In the genomic region with DNA sequence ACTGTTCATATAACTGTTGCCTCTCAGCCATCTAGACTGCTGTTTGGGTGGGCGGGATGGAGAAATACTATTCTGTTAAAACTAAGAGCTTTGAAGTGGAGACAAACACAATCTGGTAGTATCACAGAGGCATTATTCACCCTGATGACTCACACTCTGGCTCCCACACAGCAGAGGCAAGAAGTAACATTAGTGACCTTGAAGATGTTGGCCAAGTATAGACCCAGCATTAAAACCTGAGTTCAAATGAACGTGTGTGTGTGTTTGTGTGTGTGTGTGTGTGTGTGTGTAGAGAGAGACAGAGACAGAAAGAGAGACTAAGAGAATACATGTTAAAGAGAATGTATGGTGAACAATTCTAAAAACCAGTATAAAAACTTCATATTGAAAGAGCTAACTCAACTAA, we compare ENCODE assay signal across 9 cellular contexts. TPM values are rescaled to one million over a fixed set of nuclear protein-coding genes. Genes with fewer than 3 reads are reported as not detected.
DNase-seq lines count a peak whose midpoint lies in the region; ATAC-seq, FAIRE-seq and TF ChIP-seq lines count a peak whose summit lies in the region.
"Had no signal": no experiment of that assay in that cellular context is flagged by ENCODE, and none has a peak within 500 bp of the region (broad histone marks: within the 10 kb centered on the region; RNA-seq: fewer than 3 reads in every experiment).

No MANE protein-coding gene starts in this region.

- H3K9ac ChIP-seq in HepG2 (ENCODE audit: insufficient read depth, low read depth, low read length): no peak overlapping the region

- H3K4me3 Mint-ChIP-seq in natural killer cell treated with Interleukin-12 subunit alpha and Interleukin-12 subunit beta and Interleukin-15 and Interleukin-18, amount 100 ng/mL, for 72 hours: peak overlapping the region; percentile 87
- H3K4me3 Mint-ChIP-seq: nephron had no signal

- H3K27ac Mint-ChIP-seq in natural killer cell treated with Interleukin-12 subunit alpha and Interleukin-12 subunit beta and Interleukin-15 and Interleukin-18, amount 100 ng/mL, for 72 hours: peak overlapping the region; percentile 87 to 93
- H3K27ac Mint-ChIP-seq: nephron had no signal

- TF ChIP-seq RAD21 in HepG2 (CRISPR knock-in tag; IDR thresholded peaks at IDR 0.05): no peak

- POLR2A ChIA-PET in HepG2 (lab: Yijun Ruan, JAX): no interaction called here

- H3K9me3 ChIP-seq in adrenal gland (replicated peaks in 1 of 3): no peaks in the 10 kb centered on the region
- no peaks in the 10 kb centered on the region for H3K9me3 ChIP-seq in HepG2 (ENCODE audit: low read length)

- H3K27me3 Mint-ChIP-seq in natural killer cell treated with Interleukin-12 subunit alpha and Interleukin-12 subunit beta and Interleukin-15 and Interleukin-18, amount 100 ng/mL, for 72 hours: peaks cover 0 to under 1% of the 10 kb centered on the region in 2 donors

- no peak overlapping the region for H3K4me3 ChIP-seq in adrenal gland
- no peak overlapping the region for H3K4me3 ChIP-seq in HepG2 (replicated peaks in 1 of 3; ENCODE audit: insufficient read depth in 1 of 3, low read depth in 2 of 3, low read length in 3 of 3)

- no peaks in the 10 kb centered on the region for H3K79me2 ChIP-seq in HepG2 (ENCODE audit: insufficient read depth, low read length)

- no peak for TF ChIP-seq CTCF in adrenal gland (IDR thresholded peaks at IDR 0.05)
- no peak for TF ChIP-seq CTCF in HepG2 (CRISPR knock-in tag; IDR thresholded peaks at IDR 0.05)

- H3K27me3 ChIP-seq in adrenal gland (no peaks in the 10 kb centered on the region), HepG2 (ENCODE audit: control insufficient read depth in 1 of 2, insufficient read depth in 2 of 2, low read length in 2 of 2) (peaks cover 0 to 7% of the 10 kb centered on the region in 2 experiments; a peak in 1 of 5 replicates)

- no peak for TF ChIP-seq POLR2A in adrenal gland (IDR thresholded peaks at IDR 0.05)
- no peak for TF ChIP-seq POLR2A in HepG2 (IDR thresholded peaks at IDR 0.05; ENCODE audit: insufficient read depth in 1 of 2, low read depth in 2 of 2, low read length in 2 of 2)

- no peaks in the 10 kb centered on the region for H4K20me1 ChIP-seq in HepG2 (ENCODE audit: insufficient read depth, low read length)

- no peak overlapping the region for H3K27ac ChIP-seq in adrenal gland
- no peak overlapping the region for H3K27ac ChIP-seq in HepG2 (ENCODE audit: extremely low read length, insufficient read depth, low read length)

- ATAC-seq in natural killer cell treated with Interleukin-12 subunit alpha and Interleukin-12 subunit beta and Interleukin-15 and Interleukin-18, amount 100 ng/mL, for 72 hours: peak; percentile 68 to 87
- ATAC-seq in HG03457 (IDR thresholded peaks at IDR 0.05; ENCODE audit: unreplicated experiment) (no peak), HG03469 (IDR thresholded peaks at IDR 0.05; ENCODE audit: unreplicated experiment) (no peak), HepG2 (no peak)

- DNase-seq in HCEC 1CT (peak; percentile 87), T follicular helper cell (ENCODE audit: low read depth) (peak; percentile 36), adrenal gland (peak; percentile 31 to 77 (median 65)), OCI-M2 (lab: John Stamatoyannopoulos, UW; ENCODE audit: unreplicated experiment) (no peak), HepG2 (ENCODE audit: low spot score) (no peak)
- no peak for DNase-seq in natural killer cell treated with Interleukin-12 subunit alpha and Interleukin-12 subunit beta and Interleukin-15 and Interleukin-18, amount 100 ng/mL, for 72 hours (ENCODE audit: low spot score)

- TF ChIP-seq EP300 in HepG2 (IDR thresholded peaks at IDR 0.05; ENCODE audit: low read depth in 2 of 2, low read length in 2 of 2) (no peak), HepG2 (CRISPR knock-in tag; IDR thresholded peaks at IDR 0.05; ENCODE audit: borderline replicate concordance) (no peak)

- no peaks in the 10 kb centered on the region for H3K36me3 Mint-ChIP-seq in natural killer cell treated with Interleukin-12 subunit alpha and Interleukin-12 subunit beta and Interleukin-15 and Interleukin-18, amount 100 ng/mL, for 72 hours

- H3K4me1 ChIP-seq in adrenal gland (replicated peaks in 1 of 2): peaks cover 6 to 7% of the 10 kb centered on the region in 2 donors
- H3K4me1 ChIP-seq in HepG2 (ENCODE audit: insufficient read depth, low read length): no peaks in the 10 kb centered on the region

- BruUV-seq in HepG2 (replicated peaks; lab: Mats Ljungman, UMichigan): no TSS peak

- no peak overlapping the region for H3K4me2 ChIP-seq in HepG2 (ENCODE audit: low read depth, low read length)

- CTCF ChIA-PET in HepG2 (lab: Yijun Ruan, JAX; ENCODE audit: low intra/inter-chr PET ratio, low total read pairs): no interaction called here

- H3K36me3 ChIP-seq in adrenal gland (replicated peaks in 1 of 2): no peaks in the 10 kb centered on the region
- H3K36me3 ChIP-seq in HepG2 (replicated peaks in 1 of 2; ENCODE audit: control insufficient read depth in 1 of 2, insufficient read depth in 2 of 2, low read length in 2 of 2): no peaks in the 10 kb centered on the region

- in situ Hi-C loops in HepG2 (cut with HindIII; ENCODE audit: extremely low pct_ligation_motif_present, low pct_unique_long_range_greater_than_20kb): no loop called here

- FAIRE-seq in HepG2 (lab: Jason Lieb, UNC): no peak

- peaks cover 31 to 33% of the 10 kb centered on the region in 2 donors for H3K4me1 Mint-ChIP-seq in natural killer cell treated with Interleukin-12 subunit alpha and Interleukin-12 subunit beta and Interleukin-15 and Interleukin-18, amount 100 ng/mL, for 72 hours (ENCODE audit: low read depth in 2 of 2)

- H3K9me3 Mint-ChIP-seq in natural killer cell treated with Interleukin-12 subunit alpha and Interleukin-12 subunit beta and Interleukin-15 and Interleukin-18, amount 100 ng/mL, for 72 hours: no peaks in the 10 kb centered on the region
- H3K9me3 Mint-ChIP-seq: nephron had no signal

- 30 to 41% (median 35%) methylated on average over 2 of the region's 2 CpGs for WGBS in adrenal gland, 4 donors
- 24% methylated on average over 2 of the region's 2 CpGs for WGBS in HepG2 (ENCODE audit: low lambda C conversion rate)

- H2AFZ ChIP-seq in HepG2 (ENCODE audit: low read length): no peak overlapping the region

- intact Hi-C loops in adrenal gland (cut with DNase I): no loop called here
- intact Hi-C loops in HepG2 (cut with micrococcal nuclease; ENCODE audit: unreplicated experiment): no loop called here

TF ChIP-seq in HepG2, 621 proteins besides CTCF, POLR2A, EP300 and RAD21:
- TF ChIP-seq MAF1 (CRISPR knock-in tag; IDR thresholded peaks at IDR 0.05; ENCODE audit: borderline replicate concordance) (no peak), ZNF441 (CRISPR knock-in tag; IDR thresholded peaks at IDR 0.05; ENCODE audit: borderline replicate concordance) (no peak), NR2C2 (CRISPR knock-in tag; IDR thresholded peaks at IDR 0.05; ENCODE audit: borderline replicate concordance) (no peak), ZNF124 (CRISPR knock-in tag; IDR thresholded peaks at IDR 0.05) (no peak), LBX2 (CRISPR knock-in tag; IDR thresholded peaks at IDR 0.05; ENCODE audit: borderline replicate concordance) (no peak)

RNA-seq across cellular contexts. Expression of gene ACVR1, which starts 22.5 kb away (rescaled TPM):
- total RNA-seq in adrenal gland: 10 to 100 TPM; 10.6 to 25.0 (median 17.9) TPM
- 10 to 100 TPM in 1 of 3 donors, 1 to 10 TPM in 2; 4.6 to 15.1 (median 5.6) TPM for polyA plus RNA-seq in adrenal gland
- total RNA-seq in natural killer cell treated with Interleukin-12 subunit alpha and Interleukin-12 subunit beta and Interleukin-15 and Interleukin-18, amount 100 ng/mL, for 72 hours: 10 to 100 TPM in 1 of 2 donors, 1 to 10 TPM in 1; 5.7 to 14.3 TPM
- total RNA-seq in HepG2 (2016; rRNA removed; fragmentation: Illumina TruSeq; extraction: Trizol): 2.3 and 2.8 TPM in 2 replicates
- 1.3 and 1.7 TPM in 2 replicates for total RNA-seq in HepG2 (2016; cell fraction: cytosol; rRNA removed; fragmentation: Illumina TruSeq; extraction: Trizol; ENCODE audit: low read depth)
- total RNA-seq in HepG2 (2016; cell fraction: insoluble cytoplasmic fraction; rRNA removed; fragmentation: Illumina TruSeq; extraction: Trizol): 2.7 and 3.8 TPM in 2 replicates
- total RNA-seq in HepG2 (2016; cell fraction: membrane; rRNA removed; fragmentation: Illumina TruSeq; extraction: Trizol): 3.1 and 3.3 TPM in 2 replicates
- total RNA-seq in HepG2 (2016; cell fraction: nucleus; rRNA removed; fragmentation: Illumina TruSeq; extraction: Trizol): 8.2 and 8.4 TPM in 2 replicates
- 5.4 and 6.9 TPM in 2 replicates for polyA plus RNA-seq in HepG2 (2011; rRNA removed)
- polyA plus RNA-seq in HepG2 (2011; cell fraction: cytosol; rRNA removed): 4.3 and 8.0 TPM in 2 replicates
- polyA plus RNA-seq in HepG2 (2011; cell fraction: nucleus; rRNA removed): 5.9 and 6.4 TPM in 2 replicates
- 8.6 and 9.9 TPM in 2 replicates for polyA plus RNA-seq in HepG2 (2012)
- polyA plus RNA-seq in HepG2 (2016; cell fraction: cytosol; fragmentation: Illumina TruSeq; extraction: Trizol; ENCODE audit: low read depth): 0.64 and 0.91 TPM in 2 replicates
- 4.0 and 4.8 TPM in 2 replicates for polyA plus RNA-seq in HepG2 (2016; cell fraction: insoluble cytoplasmic fraction; fragmentation: Illumina TruSeq; extraction: Trizol; ENCODE audit: low read depth)
- 1.3 and 1.6 TPM in 2 replicates for polyA plus RNA-seq in HepG2 (2016; cell fraction: membrane; fragmentation: Illumina TruSeq; extraction: Trizol; ENCODE audit: low read depth)
- 11.1 and 11.6 TPM in 2 replicates for polyA plus RNA-seq in HepG2 (2016; cell fraction: nucleus; fragmentation: Illumina TruSeq; extraction: Trizol; ENCODE audit: insufficient read depth, low read depth)
- 8.0 and 8.3 TPM in 2 replicates for polyA minus RNA-seq in HepG2 (2011; rRNA and poly(A)+ RNA removed; ENCODE audit: low replicate concordance)
- 6.2 and 10.0 TPM in 2 replicates for polyA minus RNA-seq in HepG2 (2011; cell fraction: cytosol; rRNA and poly(A)+ RNA removed)
- polyA minus RNA-seq in HepG2 (2011; cell fraction: nucleus; rRNA and poly(A)+ RNA removed): 12.7 and 15.2 TPM in 2 replicates

Comparison
In these comparisons a context has a peak if more than half of its experiments do, and no peak if none do; other contexts are left out.
1. DNase-seq: peak in HCEC 1CT (single experiment), T follicular helper cell (single experiment) and adrenal gland (7 of 7); none in natural killer cell treated with Interleukin-12 subunit alpha and Interleukin-12 subunit beta and Interleukin-15 and Interleukin-18, amount 100 ng/mL, for 72 hours (single experiment), OCI-M2 (single experiment) and HepG2 (single experiment).
2. ATAC-seq: peak in natural killer cell treated with Interleukin-12 subunit alpha and Interleukin-12 subunit beta and Interleukin-15 and Interleukin-18, amount 100 ng/mL, for 72 hours (2 of 2); none in HG03457 (single experiment), HG03469 (single experiment) and HepG2 (single experiment).